Comparison of ENCODE assay signal across 24 cellular contexts in the genomic region with DNA sequence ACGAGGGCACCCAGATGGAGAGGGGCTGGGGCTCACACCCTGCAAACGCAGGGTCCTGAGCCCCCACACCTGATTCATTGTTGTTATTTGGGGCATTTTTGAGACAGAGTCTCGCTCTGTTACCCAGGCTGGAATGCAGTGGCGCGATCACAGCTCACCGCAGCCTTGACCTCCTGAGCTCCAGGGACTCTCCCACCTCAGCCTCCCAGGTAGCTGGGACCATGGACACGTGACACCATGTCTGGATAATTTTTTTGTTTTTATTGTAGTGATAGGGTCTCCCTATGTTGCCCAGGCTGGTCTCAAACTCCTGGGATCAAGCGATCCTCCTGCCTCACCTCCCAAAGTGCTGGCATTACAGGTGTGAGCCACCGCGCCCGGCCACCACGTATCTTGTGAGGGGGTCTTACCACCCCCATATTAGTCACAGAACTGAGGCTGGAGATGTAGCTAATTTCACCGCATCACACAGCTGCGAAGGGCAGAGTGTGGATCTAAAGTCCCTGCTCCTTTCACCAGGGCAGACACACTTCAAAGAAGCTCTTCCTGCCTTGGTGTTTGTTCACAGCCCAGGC.
DNase-seq lines count a peak whose midpoint lies in the region; TF ChIP-seq lines count a peak whose summit lies in the region.
"Had no signal": no experiment of that assay in that cellular context is flagged by ENCODE, and none has a peak within 500 bp of the region (broad histone marks: within the 10 kb centered on the region; RNA-seq: fewer than 3 reads in every experiment).

No MANE protein-coding gene starts in this region.

- no peak overlapping the region for H3K27ac Mint-ChIP-seq in chondrocyte (ENCODE audit: unreplicated experiment)
- H3K27ac Mint-ChIP-seq: CD4-positive, alpha-beta T cell; CD8-positive, alpha-beta memory T cell had no signal

- peaks cover 12% of the 10 kb centered on the region for H3K4me1 Mint-ChIP-seq in chondrocyte (ENCODE audit: low read depth)
- H3K4me1 Mint-ChIP-seq: CD14-positive monocyte; CD8-positive, alpha-beta memory T cell had no signal

- TF ChIP-seq CTCF in chondrocyte (IDR thresholded peaks at IDR 0.05) (no peak), esophagus muscularis mucosa (IDR thresholded peaks at IDR 0.05) (no peak), GM20000 (IDR thresholded peaks at IDR 0.05; ENCODE audit: extremely low read depth, missing control alignments) (no peak)

- no peaks in the 10 kb centered on the region for H3K4me1 ChIP-seq in esophagus muscularis mucosa
- H3K4me1 ChIP-seq: A549, BE2C had no signal

- H3K27ac ChIP-seq in esophagus muscularis mucosa (replicated peaks in 1 of 4), result no peak overlapping the region
- H3K27ac ChIP-seq: A549; BLaER1 treated with 17β-estradiol and CSF1 and Interleukin-3, amounts not matched to agents 10 nM and 100 nM had no signal

- 90% methylated on average over 14 of the region's 14 CpGs for WGBS in esophagus muscularis mucosa

- peaks cover 0 to 34% (median 0%) of the 10 kb centered on the region in 4 donors for H3K27me3 ChIP-seq in esophagus muscularis mucosa
- H3K27me3 ChIP-seq: BLaER1 treated with 17β-estradiol and CSF1 and Interleukin-3, amounts not matched to agents 10 nM and 100 nM had no signal

- H3K4me3 ChIP-seq in esophagus muscularis mucosa, result no peak overlapping the region
- H3K4me3 ChIP-seq: A549; BLaER1 treated with 17β-estradiol and CSF1 and Interleukin-3, amounts not matched to agents 10 nM and 100 nM; GM12878 had no signal

- no peaks in the 10 kb centered on the region for H3K9me3 ChIP-seq in esophagus muscularis mucosa
- H3K9me3 ChIP-seq: A549; BE2C; BLaER1 treated with 17β-estradiol and CSF1 and Interleukin-3, amounts not matched to agents 10 nM and 100 nM had no signal

- H3K9me3 Mint-ChIP-seq in chondrocyte (ENCODE audit: low read depth), result no peaks in the 10 kb centered on the region
- H3K9me3 Mint-ChIP-seq: CD4-positive, alpha-beta T cell had no signal

- TF ChIP-seq POLR2A in esophagus muscularis mucosa (IDR thresholded peaks at IDR 0.05; ENCODE audit: low read depth), result no peak

- peaks cover 6% of the 10 kb centered on the region for H3K27me3 Mint-ChIP-seq in chondrocyte (ENCODE audit: low read depth)

- TF ChIP-seq EP300 in esophagus muscularis mucosa (IDR thresholded peaks at IDR 0.05), result no peak

- no peaks in the 10 kb centered on the region for H3K36me3 ChIP-seq in esophagus muscularis mucosa
- H3K36me3 ChIP-seq: BE2C; BLaER1 treated with 17β-estradiol and CSF1 and Interleukin-3, amounts not matched to agents 10 nM and 100 nM had no signal

- no peaks in the 10 kb centered on the region for H3K36me3 Mint-ChIP-seq in chondrocyte (ENCODE audit: low read depth)
- H3K36me3 Mint-ChIP-seq: CD14-positive monocyte; CD8-positive, alpha-beta memory T cell had no signal

- intact Hi-C loops in esophagus muscularis mucosa (cut with DNase I), result no loop called here

- no peak overlapping the region for H3K4me3 Mint-ChIP-seq in chondrocyte (ENCODE audit: unreplicated experiment)
- H3K4me3 Mint-ChIP-seq: CD14-positive monocyte; CD4-positive, alpha-beta T cell; CD8-positive, alpha-beta memory T cell had no signal

- DNase-seq in NCI-H510A treated with DMSO at 0.1 percent for 48 hours (lab: John Stamatoyannopoulos, UW) (peak; percentile 42), NCI-H510A (lab: John Stamatoyannopoulos, UW) (no peak), chondrocyte (ENCODE audit: low spot score) (peak; percentile 58), esophagus muscularis mucosa (ENCODE audit: extremely low spot score) (peak; percentile 8), left kidney (ENCODE audit: low read depth, low spot score) (peak; percentile 55), GM20000 (ENCODE audit: low spot score) (no peak), SW480 (ENCODE audit: low spot score) (no peak), GM19240 (ENCODE audit: insufficient read length, low spot score) (no peak)
- DNase-seq: 8988T; ACHN; AML-193; BE2C; CD4-positive, alpha-beta T cell; CD8-positive, alpha-beta memory T cell; DMS 273 treated with DMSO at 0.1 percent for 48 hours; EL; GDM1; GOT3; H7; HCEC 1CT had no signal

Comparison
In these comparisons a context has a peak if more than half of its experiments do, and no peak if none do; other contexts are left out.
1. DNase-seq: peak in NCI-H510A treated with DMSO at 0.1 percent for 48 hours (single experiment), chondrocyte (single experiment), esophagus muscularis mucosa (single experiment) and left kidney (single experiment); none in NCI-H510A (single experiment), GM20000 (single experiment), SW480 (single experiment) and GM19240 (single experiment).